ENCODE assay signal across 19 cellular contexts in genomic region chr10:131833446-131834080, GRCh38.
"Had no signal": no experiment of that assay in that cellular context is flagged by ENCODE, and none has a peak within 500 bp of the region (broad histone marks: within the 10 kb centered on the region; RNA-seq: fewer than 3 reads in every experiment).

No MANE protein-coding gene starts in this region.

- H3K27ac ChIP-seq: body of pancreas, cardiac muscle cell, thoracic aorta, upper lobe of left lung had no signal

- ATAC-seq: activated T-helper 17 cell treated with anti-CD3 and anti-CD28 coated beads, Interleukin-2, amount 50 U/mL, for 72 hours; body of pancreas; left ventricle myocardium superior had no signal

- H3K27ac Mint-ChIP-seq: activated naive CD8-positive, alpha-beta T cell treated with anti-CD3 and anti-CD28 coated beads for 36 hours; activated T-helper 17 cell treated with anti-CD3 and anti-CD28 coated beads, Interleukin-2, amount 50 U/mL, for 72 hours; memory B cell; nephron had no signal

- H3K4me3 Mint-ChIP-seq: activated naive CD8-positive, alpha-beta T cell treated with anti-CD3 and anti-CD28 coated beads for 36 hours; activated T-helper 17 cell treated with anti-CD3 and anti-CD28 coated beads, Interleukin-2, amount 50 U/mL, for 72 hours; memory B cell; nephron had no signal

- H3K36me3 ChIP-seq: cardiac muscle cell, thoracic aorta, upper lobe of left lung had no signal

- H3K27me3 ChIP-seq: body of pancreas, cardiac muscle cell, upper lobe of left lung had no signal

- H3K4me3 ChIP-seq: body of pancreas, cardiac muscle cell, thoracic aorta, upper lobe of left lung had no signal

- H3K4me1 Mint-ChIP-seq: activated naive CD8-positive, alpha-beta T cell treated with anti-CD3 and anti-CD28 coated beads for 36 hours; activated T-helper 17 cell treated with anti-CD3 and anti-CD28 coated beads, Interleukin-2, amount 50 U/mL, for 72 hours; memory B cell; nephron had no signal

- H3K4me1 ChIP-seq: body of pancreas, upper lobe of left lung had no signal

- H3K36me3 Mint-ChIP-seq: activated naive CD8-positive, alpha-beta T cell treated with anti-CD3 and anti-CD28 coated beads for 36 hours; memory B cell had no signal

- H3K9me3 ChIP-seq: body of pancreas, thoracic aorta had no signal

- DNase-seq: activated naive CD4-positive, alpha-beta T cell treated with Interleukin-2 at 50 U/mL for 16 hours; activated naive CD8-positive, alpha-beta T cell treated with anti-CD3 and anti-CD28 coated beads for 36 hours; activated T-cell treated with anti-CD3 and anti-CD28 coated beads, Interleukin-2, amount 50 U/mL, for 1 hour; dermis blood vessel endothelial cell; effector CD8-positive, alpha-beta T cell; erythroblast; foreskin fibroblast; left ventricle myocardium superior; retina; stimulated activated CD4-positive, alpha-beta T cell treated with anti-CD3 and anti-CD28 coated beads, Interleukin-4, amount 100 ng/mL, for 24 hours; stimulated activated naive CD4-positive, alpha-beta T cell treated with Interleukin-2 at 50 U/mL for 16 hours; T-helper 9 cell had no signal

- H3K9me3 Mint-ChIP-seq: activated T-helper 17 cell treated with anti-CD3 and anti-CD28 coated beads, Interleukin-2, amount 50 U/mL, for 72 hours; memory B cell had no signal
